11 cellular contexts compared by ENCODE assay signal in genomic region chr17:2723997-2724782, GRCh38. TPM values are rescaled to one million over a fixed set of nuclear protein-coding genes. Genes with fewer than 3 reads are reported as not detected.
DNase-seq lines count a peak whose midpoint lies in the region; ATAC-seq, FAIRE-seq and TF ChIP-seq lines count a peak whose summit lies in the region.
"Had no signal": no experiment of that assay in that cellular context is flagged by ENCODE, and none has a peak within 500 bp of the region (broad histone marks: within the 10 kb centered on the region; RNA-seq: fewer than 3 reads in every experiment).

No MANE protein-coding gene starts in this region.

- no TSS peak for BruUV-seq in HepG2 (replicated peaks; lab: Mats Ljungman, UMichigan)

- ATAC-seq in HepG2: no peak
- peak; percentile 25 for ATAC-seq in stimulated activated naive CD8-positive, alpha-beta T cell treated with anti-CD3 and anti-CD28 coated beads, Interleukin-15, Interleukin-2, amounts not matched to agents 100 U/mL and 50 U/mL, for 24 hours
- ATAC-seq in omental fat pad (ENCODE audit: low FRiP score): no peak

- TF ChIP-seq EP300 in HepG2 (IDR thresholded peaks at IDR 0.05; ENCODE audit: low read depth in 2 of 2, low read length in 2 of 2): no peak
- no peak for TF ChIP-seq EP300 in HepG2 (CRISPR knock-in tag; IDR thresholded peaks at IDR 0.05; ENCODE audit: borderline replicate concordance)

- peak; percentile 76 for DNase-seq in DMS53 (lab: John Stamatoyannopoulos, UW)
- no peak for DNase-seq in DMS53 treated with DMSO at 0.1 percent for 48 hours (lab: John Stamatoyannopoulos, UW; ENCODE audit: unreplicated experiment)
- DNase-seq in coronary artery (ENCODE audit: low spot score): no peak
- no peak for DNase-seq in HepG2 (ENCODE audit: low spot score)
- no peak for DNase-seq in stimulated activated naive CD8-positive, alpha-beta T cell treated with anti-CD3 and anti-CD28 coated beads, Interleukin-15, Interleukin-2, amounts not matched to agents 100 U/mL and 50 U/mL, for 24 hours
- DNase-seq in activated gamma-delta T cell (lab: John Stamatoyannopoulos, UW): no peak
- DNase-seq in omental fat pad (ENCODE audit: low spot score): no peak
- no peak for DNase-seq in RPMI8226
- DNase-seq: 8988T, NCI-H510A treated with DMSO at 0.1 percent for 48 hours had no signal

- H3K4me1 ChIP-seq in HepG2 (ENCODE audit: insufficient read depth, low read length): no peaks in the 10 kb centered on the region

- TF ChIP-seq RAD21 in HepG2 (CRISPR knock-in tag; IDR thresholded peaks at IDR 0.05): no peak

- intact Hi-C loops in HepG2 (cut with micrococcal nuclease; ENCODE audit: unreplicated experiment): no loop called here

- TF ChIP-seq POLR2A in HepG2 (IDR thresholded peaks at IDR 0.05; ENCODE audit: insufficient read depth in 1 of 2, low read depth in 2 of 2, low read length in 2 of 2): no peak

- H3K9me3 ChIP-seq in HepG2 (ENCODE audit: low read length): no peaks in the 10 kb centered on the region

- FAIRE-seq in HepG2 (lab: Jason Lieb, UNC): no peak
- FAIRE-seq: GM18507 had no signal

- H3K4me2 ChIP-seq in HepG2 (ENCODE audit: low read depth, low read length): peak overlapping the region; percentile 27; the same call in 1 of the 2 replicates

- WGBS in HepG2 (ENCODE audit: low lambda C conversion rate): 53% methylated on average over 50 of the region's 98 CpGs

- peaks cover 7 to 23% of the 10 kb centered on the region in 2 experiments; a peak in 4 of 5 replicates for H3K27me3 ChIP-seq in HepG2 (ENCODE audit: control insufficient read depth in 1 of 2, insufficient read depth in 2 of 2, low read length in 2 of 2)

- H3K79me2 ChIP-seq in HepG2 (ENCODE audit: insufficient read depth, low read length): no peaks in the 10 kb centered on the region

- H3K27ac ChIP-seq in coronary artery: peak overlapping the region in 1 of 2 donors; percentile 37
- H3K27ac ChIP-seq in HepG2 (ENCODE audit: extremely low read length, insufficient read depth, low read length): no peak overlapping the region

- H3K9ac ChIP-seq in HepG2 (ENCODE audit: insufficient read depth, low read depth, low read length): no peak overlapping the region

- H2AFZ ChIP-seq in HepG2 (ENCODE audit: low read length): no peak overlapping the region

- POLR2A ChIA-PET in HepG2 (lab: Yijun Ruan, JAX): interaction anchor here (1.1 kb wide), 1 partner anchor 14 kb away, joined by 7 read pairs; no protein-coding TSS in a partner anchor

- in situ Hi-C loops in HepG2 (cut with HindIII; ENCODE audit: extremely low pct_ligation_motif_present, low pct_unique_long_range_greater_than_20kb): no loop called here

- no peaks in the 10 kb centered on the region for H4K20me1 ChIP-seq in HepG2 (ENCODE audit: insufficient read depth, low read length)

- H3K4me3 ChIP-seq in coronary artery: peak overlapping the region; percentile 62
- peak overlapping the region in 2 of 3 experiments; percentile 9 to 28; a peak in 3 of 6 replicates for H3K4me3 ChIP-seq in HepG2 (replicated peaks in 1 of 3; ENCODE audit: insufficient read depth in 1 of 3, low read depth in 2 of 3, low read length in 3 of 3)

- CTCF ChIA-PET in HepG2 (lab: Yijun Ruan, JAX; ENCODE audit: low intra/inter-chr PET ratio, low total read pairs): no interaction called here

- no peaks in the 10 kb centered on the region for H3K36me3 ChIP-seq in HepG2 (replicated peaks in 1 of 2; ENCODE audit: control insufficient read depth in 1 of 2, insufficient read depth in 2 of 2, low read length in 2 of 2)

- no peak for TF ChIP-seq CTCF in coronary artery (IDR thresholded peaks at IDR 0.05)
- TF ChIP-seq CTCF in HepG2 (CRISPR knock-in tag; IDR thresholded peaks at IDR 0.05): no peak
- TF ChIP-seq CTCF in omental fat pad (IDR thresholded peaks at IDR 0.05): no peak

TF ChIP-seq in HepG2, 621 proteins besides CTCF, POLR2A, EP300 and RAD21 (continues in another document):
- TF ChIP-seq LCORL (IDR thresholded peaks at IDR 0.05) (no peak), LCORL (CRISPR knock-in tag; IDR thresholded peaks at IDR 0.05) (no peak), CHD2 (IDR thresholded peaks at IDR 0.05; ENCODE audit: low read depth, low read length) (0 out of 2 replicates have a peak, but pooled peaks have one; percentile 29), PAX8 (CRISPR knock-in tag; IDR thresholded peaks at IDR 0.05; ENCODE audit: borderline replicate concordance) (no peak), POLR2AphosphoS5 (IDR thresholded peaks at IDR 0.05; ENCODE audit: low read depth, low read length) (no peak), TBL1XR1 (IDR thresholded peaks at IDR 0.05; ENCODE audit: borderline replicate concordance, low read length, partially characterized antibody) (no peak)

RNA-seq across cellular contexts. Expression of gene CLUH, which starts 12.6 kb away (rescaled TPM):
- total RNA-seq in HepG2 (2016; rRNA removed; fragmentation: Illumina TruSeq; extraction: Trizol): 49.8 and 60.5 TPM in 2 replicates
- total RNA-seq in HepG2 (2016; cell fraction: cytosol; rRNA removed; fragmentation: Illumina TruSeq; extraction: Trizol; ENCODE audit: low read depth): 11.3 and 11.7 TPM in 2 replicates
- total RNA-seq in HepG2 (2016; cell fraction: insoluble cytoplasmic fraction; rRNA removed; fragmentation: Illumina TruSeq; extraction: Trizol): 45.0 and 62.9 TPM in 2 replicates
- 16.8 and 17.9 TPM in 2 replicates for total RNA-seq in HepG2 (2016; cell fraction: membrane; rRNA removed; fragmentation: Illumina TruSeq; extraction: Trizol)
- total RNA-seq in HepG2 (2016; cell fraction: nucleus; rRNA removed; fragmentation: Illumina TruSeq; extraction: Trizol): 62.8 and 64.0 TPM in 2 replicates
- polyA plus RNA-seq in HepG2 (2011; rRNA removed): 30.9 and 45.5 TPM in 2 replicates
- 12.6 and 25.6 TPM in 2 replicates for polyA plus RNA-seq in HepG2 (2011; cell fraction: cytosol; rRNA removed)
- polyA plus RNA-seq in HepG2 (2011; cell fraction: nucleus; rRNA removed): 461 and 635 TPM in 2 replicates
- polyA plus RNA-seq in HepG2 (2012): 51.7 and 79.2 TPM in 2 replicates
- polyA plus RNA-seq in HepG2 (2016; cell fraction: cytosol; fragmentation: Illumina TruSeq; extraction: Trizol; ENCODE audit: low read depth): 3.2 and 3.5 TPM in 2 replicates
- 34.8 and 48.7 TPM in 2 replicates for polyA plus RNA-seq in HepG2 (2016; cell fraction: insoluble cytoplasmic fraction; fragmentation: Illumina TruSeq; extraction: Trizol; ENCODE audit: low read depth)
- 7.2 and 8.4 TPM in 2 replicates for polyA plus RNA-seq in HepG2 (2016; cell fraction: membrane; fragmentation: Illumina TruSeq; extraction: Trizol; ENCODE audit: low read depth)
- 175 and 188 TPM in 2 replicates for polyA plus RNA-seq in HepG2 (2016; cell fraction: nucleus; fragmentation: Illumina TruSeq; extraction: Trizol; ENCODE audit: insufficient read depth, low read depth)
- polyA minus RNA-seq in HepG2 (2011; rRNA and poly(A)+ RNA removed; ENCODE audit: low replicate concordance): 37.7 and 94.5 TPM in 2 replicates
- polyA minus RNA-seq in HepG2 (2011; cell fraction: cytosol; rRNA and poly(A)+ RNA removed): 30.1 and 31.9 TPM in 2 replicates
- 48.6 and 55.4 TPM in 2 replicates for polyA minus RNA-seq in HepG2 (2011; cell fraction: nucleus; rRNA and poly(A)+ RNA removed)
- total RNA-seq in omental fat pad: 100 to 1,000 TPM in 2 of 4 donors, 10 to 100 TPM in 2; 39.2 to 167 (median 95.0) TPM

RNA-seq across cellular contexts. Expression of gene CCDC92B, which starts 25.3 kb away (rescaled TPM):
- total RNA-seq in HepG2 (2016; rRNA removed; fragmentation: Illumina TruSeq; extraction: Trizol) (not detected in 2 replicates), omental fat pad (not detected)
- total RNA-seq in HepG2 (2016; cell fraction: cytosol; rRNA removed; fragmentation: Illumina TruSeq; extraction: Trizol; ENCODE audit: low read depth): not detected in 2 replicates
- not detected in 2 replicates for total RNA-seq in HepG2 (2016; cell fraction: insoluble cytoplasmic fraction; rRNA removed; fragmentation: Illumina TruSeq; extraction: Trizol)
- not detected in 2 replicates for total RNA-seq in HepG2 (2016; cell fraction: membrane; rRNA removed; fragmentation: Illumina TruSeq; extraction: Trizol)
- total RNA-seq in HepG2 (2016; cell fraction: nucleus; rRNA removed; fragmentation: Illumina TruSeq; extraction: Trizol): not detected in 2 replicates
- not detected in 2 replicates for polyA plus RNA-seq in HepG2 (2011; rRNA removed)
- polyA plus RNA-seq in HepG2 (2011; cell fraction: cytosol; rRNA removed): not detected in 2 replicates
- polyA plus RNA-seq in HepG2 (2011; cell fraction: nucleus; rRNA removed): not detected in 2 replicates
- 0.04 TPM in 1 of 2 replicates, not detected in the other for polyA plus RNA-seq in HepG2 (2012)
- polyA plus RNA-seq in HepG2 (2016; cell fraction: cytosol; fragmentation: Illumina TruSeq; extraction: Trizol; ENCODE audit: low read depth): not detected in 2 replicates
- polyA plus RNA-seq in HepG2 (2016; cell fraction: insoluble cytoplasmic fraction; fragmentation: Illumina TruSeq; extraction: Trizol; ENCODE audit: low read depth): not detected in 2 replicates
- not detected in 2 replicates for polyA plus RNA-seq in HepG2 (2016; cell fraction: membrane; fragmentation: Illumina TruSeq; extraction: Trizol; ENCODE audit: low read depth)
- polyA plus RNA-seq in HepG2 (2016; cell fraction: nucleus; fragmentation: Illumina TruSeq; extraction: Trizol; ENCODE audit: insufficient read depth, low read depth): not detected in 2 replicates
- polyA minus RNA-seq in HepG2 (2011; rRNA and poly(A)+ RNA removed; ENCODE audit: low replicate concordance): 2.1 TPM in 1 of 2 replicates, not detected in the other
- not detected in 2 replicates for polyA minus RNA-seq in HepG2 (2011; cell fraction: cytosol; rRNA and poly(A)+ RNA removed)
- not detected in 2 replicates for polyA minus RNA-seq in HepG2 (2011; cell fraction: nucleus; rRNA and poly(A)+ RNA removed)
